In genomic region chr3:63961891-63962290, GRCh38 we compare ENCODE assay signal across 9 cellular contexts. TPM values are rescaled to one million over a fixed set of nuclear protein-coding genes. Genes with fewer than 3 reads are reported as not detected.
DNase-seq lines count a peak whose midpoint lies in the region; ATAC-seq and TF ChIP-seq lines count a peak whose summit lies in the region.
"Had no signal": no experiment of that assay in that cellular context is flagged by ENCODE, and none has a peak within 500 bp of the region (broad histone marks: within the 10 kb centered on the region; RNA-seq: fewer than 3 reads in every experiment).

No MANE protein-coding gene starts in this region.

- H3K27me3 Mint-ChIP-seq in glutamatergic neuron (ENCODE audit: unreplicated experiment): no peaks in the 10 kb centered on the region
- H3K27me3 Mint-ChIP-seq: stimulated activated naive CD8-positive, alpha-beta T cell treated with anti-CD3 and anti-CD28 coated beads, Interleukin-15, Interleukin-2, amounts not matched to agents 100 ng/mL and 50 ng/mL, for 24 hours had no signal

- no peaks in the 10 kb centered on the region for H3K36me3 Mint-ChIP-seq in glutamatergic neuron (ENCODE audit: unreplicated experiment)

- H3K27ac Mint-ChIP-seq in glutamatergic neuron (ENCODE audit: unreplicated experiment): no peak overlapping the region
- H3K27ac Mint-ChIP-seq: stimulated activated naive CD8-positive, alpha-beta T cell treated with anti-CD3 and anti-CD28 coated beads, Interleukin-15, Interleukin-2, amounts not matched to agents 100 ng/mL and 50 ng/mL, for 24 hours had no signal

- no peaks in the 10 kb centered on the region for H3K9me3 Mint-ChIP-seq in glutamatergic neuron (ENCODE audit: unreplicated experiment)
- H3K9me3 Mint-ChIP-seq: stimulated activated naive CD8-positive, alpha-beta T cell treated with anti-CD3 and anti-CD28 coated beads, Interleukin-15, Interleukin-2, amounts not matched to agents 100 ng/mL and 50 ng/mL, for 24 hours had no signal

- DNase-seq in NOMO-1 treated with DMSO at 0.1 percent for 48 hours (lab: John Stamatoyannopoulos, UW; ENCODE audit: unreplicated experiment) (peak; percentile 48), NOMO-1 treated with dmso at 0.1 percent for 144 hours (lab: John Stamatoyannopoulos, UW; ENCODE audit: unreplicated experiment) (no peak), HuH-7 (ENCODE audit: low spot score) (peak; percentile 10), SW480 (ENCODE audit: low spot score) (peak; percentile 78), glutamatergic neuron (no peak), spleen (no peak), NCI-H1436 treated with DMSO at 0.1 percent for 48 hours (lab: John Stamatoyannopoulos, UW) (no peak)

- H3K9me3 ChIP-seq in spleen: no peaks in the 10 kb centered on the region

- 10 to 26% (median 23%) methylated on average over 2 of the region's 2 CpGs for WGBS in spleen, 5 donors

- no peak for TF ChIP-seq POLR2A in spleen (IDR thresholded peaks at IDR 0.05)

- H3K4me3 ChIP-seq in spleen: no peak overlapping the region

- intact Hi-C loops in spleen (cut with DNase I; ENCODE audit: low total_unique reads): no loop called here

- peaks cover 12 to 80% (median 30%) of the 10 kb centered on the region in 6 donors for H3K4me1 ChIP-seq in spleen

- peak; percentile 73 for TF ChIP-seq CTCF in glutamatergic neuron (IDR thresholded peaks at IDR 0.05; ENCODE audit: partially characterized antibody, unreplicated experiment)
- peak; percentile 47 to 78 (median 62) for TF ChIP-seq CTCF in spleen (IDR thresholded peaks at IDR 0.05 in 8 of 11, conservative IDR thresholded peaks at IDR 0.05 in 3 of 11)

- no peak overlapping the region for H3K4me3 Mint-ChIP-seq in glutamatergic neuron (ENCODE audit: unreplicated experiment)
- H3K4me3 Mint-ChIP-seq: stimulated activated naive CD8-positive, alpha-beta T cell treated with anti-CD3 and anti-CD28 coated beads, Interleukin-15, Interleukin-2, amounts not matched to agents 100 ng/mL and 50 ng/mL, for 24 hours had no signal

- H3K4me1 Mint-ChIP-seq in glutamatergic neuron (ENCODE audit: low read depth, unreplicated experiment): peaks cover 7% of the 10 kb centered on the region

- peak overlapping the region in 1 of 8 donors; percentile 61 for H3K27ac ChIP-seq in spleen

- H3K36me3 ChIP-seq in spleen: peaks cover 0 to under 1% (median 0%) of the 10 kb centered on the region in 6 donors

- ATAC-seq in GM21576 (IDR thresholded peaks at IDR 0.05; ENCODE audit: unreplicated experiment): peak; percentile 85

- no peaks in the 10 kb centered on the region for H3K27me3 ChIP-seq in spleen (replicated peaks in 1 of 7)

RNA-seq across cellular contexts. Expression of gene SCAANT1, which starts 49.7 kb away (rescaled TPM):
- total RNA-seq in glutamatergic neuron (ENCODE audit: unreplicated experiment): not detected
- total RNA-seq in spleen: not detected
- not detected for polyA plus RNA-seq in spleen

Comparison
In these comparisons a context has a peak if more than half of its experiments do, and no peak if none do; other contexts are left out.
1. DNase-seq: peak in NOMO-1 treated with DMSO at 0.1 percent for 48 hours (single experiment), HuH-7 (single experiment) and SW480 (single experiment); none in NOMO-1 treated with dmso at 0.1 percent for 144 hours (single experiment), glutamatergic neuron (single experiment), spleen (single experiment) and NCI-H1436 treated with DMSO at 0.1 percent for 48 hours (single experiment).